Comparison of ENCODE assay signal across 8 cellular contexts in the genomic region with DNA sequence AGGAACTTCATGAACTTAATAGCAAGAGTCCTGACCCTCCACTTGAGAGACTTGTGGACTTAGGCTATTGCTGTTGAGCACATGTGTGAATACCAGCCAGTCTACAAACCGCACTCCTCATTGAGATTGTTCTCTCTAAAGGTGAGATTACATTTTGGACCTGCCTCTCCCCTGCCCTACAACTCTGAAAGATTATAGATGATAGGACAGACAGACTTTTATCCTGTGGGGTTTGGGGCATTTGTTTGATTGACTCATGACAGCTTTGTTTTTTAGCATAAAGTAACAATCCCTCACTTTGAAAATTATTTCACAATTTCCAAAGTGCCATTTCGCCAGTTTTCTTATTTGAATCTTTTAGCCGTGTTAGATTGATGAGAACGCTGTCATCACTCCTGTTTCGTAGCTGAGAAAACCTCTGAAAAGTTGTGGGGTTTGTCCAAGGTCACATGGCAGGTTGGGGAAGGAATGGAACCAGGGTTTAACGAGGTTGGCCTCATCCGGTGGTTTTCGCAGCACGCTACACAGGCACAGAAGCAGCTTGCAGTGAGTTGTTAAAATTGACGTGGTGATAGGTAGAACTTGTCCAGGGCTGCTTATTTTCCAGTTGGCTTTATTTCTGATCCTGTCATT. TPM values are rescaled to one million over a fixed set of nuclear protein-coding genes. Genes with fewer than 3 reads are reported as not detected.
DNase-seq lines count a peak whose midpoint lies in the region; ATAC-seq and TF ChIP-seq lines count a peak whose summit lies in the region.
"Had no signal": no experiment of that assay in that cellular context is flagged by ENCODE, and none has a peak within 500 bp of the region (broad histone marks: within the 10 kb centered on the region; RNA-seq: fewer than 3 reads in every experiment).

No MANE protein-coding gene starts in this region.

- no peak for TF ChIP-seq POLR2A in vagina (IDR thresholded peaks at IDR 0.05)

- peak overlapping the region; percentile 10 for H3K27ac ChIP-seq in vagina
- H3K27ac ChIP-seq: VCaP had no signal

- no peaks in the 10 kb centered on the region for H3K27me3 ChIP-seq in vagina

- peak; percentile 56 for ATAC-seq in mucosa of descending colon

- peaks cover 3% of the 10 kb centered on the region for H3K4me1 ChIP-seq in mucosa of descending colon (ENCODE audit: low read depth)
- H3K4me1 ChIP-seq in vagina, result peaks cover 36% of the 10 kb centered on the region

- H3K9me3 ChIP-seq in mucosa of descending colon (no peaks in the 10 kb centered on the region), vagina (no peaks in the 10 kb centered on the region)

- H3K4me3 ChIP-seq in mucosa of descending colon (no peak overlapping the region), vagina (peak overlapping the region in 1 of 2 donors; percentile 23)

- TF ChIP-seq CTCF in GM20000 (IDR thresholded peaks at IDR 0.05; ENCODE audit: extremely low read depth, missing control alignments) (no peak), mucosa of descending colon (IDR thresholded peaks at IDR 0.05) (no peak), vagina (IDR thresholded peaks at IDR 0.05) (no peak)

- no peaks in the 10 kb centered on the region for H3K36me3 ChIP-seq in mucosa of descending colon (ENCODE audit: low read depth)
- no peaks in the 10 kb centered on the region for H3K36me3 ChIP-seq in vagina

- intact Hi-C loops in mucosa of descending colon (cut with DNase I, micrococcal nuclease) (no loop called here), vagina (cut with DNase I) (no loop called here)

- DNase-seq in GM20000 (ENCODE audit: low spot score), result peak; percentile 46
- DNase-seq in KG1 (lab: John Stamatoyannopoulos, UW), result peak; percentile 66
- DNase-seq in activated T-cell treated with anti-CD3 and anti-CD28 coated beads, Interleukin-2, amount 50 U/mL, for 1 hour, result peak; percentile 73
- DNase-seq in mucosa of descending colon, result peak; percentile 59 to 70 (median 63)
- DNase-seq in vagina (ENCODE audit: extremely low spot score in 2 of 2), result no peak
- no peak for DNase-seq in NCI-H345 treated with DMSO at 0.1 percent for 48 hours (lab: John Stamatoyannopoulos, UW; ENCODE audit: unreplicated experiment)
- DNase-seq in HT-29 (ENCODE audit: low spot score), result no peak

RNA-seq across cellular contexts. Expression of a gene that starts 0.8 kb away (rescaled TPM):
- total RNA-seq in mucosa of descending colon, result 10 to 100 TPM; 32.0 to 42.8 (median 36.0) TPM
- 112 TPM for total RNA-seq in vagina
- total RNA-seq in HT-29 (2014; rRNA removed; shearing (Covaris generic)), result 3.2 and 6.9 TPM in 2 replicates

Comparison
In these comparisons a context has a peak if more than half of its experiments do, and no peak if none do; other contexts are left out.
1. DNase-seq: peak in GM20000 (single experiment), KG1 (single experiment), activated T-cell treated with anti-CD3 and anti-CD28 coated beads, Interleukin-2, amount 50 U/mL, for 1 hour (single experiment) and mucosa of descending colon (3 of 3); none in vagina (0 of 2), NCI-H345 treated with DMSO at 0.1 percent for 48 hours (single experiment) and HT-29 (single experiment).